Comparison of ENCODE assay signal across 29 cellular contexts in the genomic region with DNA sequence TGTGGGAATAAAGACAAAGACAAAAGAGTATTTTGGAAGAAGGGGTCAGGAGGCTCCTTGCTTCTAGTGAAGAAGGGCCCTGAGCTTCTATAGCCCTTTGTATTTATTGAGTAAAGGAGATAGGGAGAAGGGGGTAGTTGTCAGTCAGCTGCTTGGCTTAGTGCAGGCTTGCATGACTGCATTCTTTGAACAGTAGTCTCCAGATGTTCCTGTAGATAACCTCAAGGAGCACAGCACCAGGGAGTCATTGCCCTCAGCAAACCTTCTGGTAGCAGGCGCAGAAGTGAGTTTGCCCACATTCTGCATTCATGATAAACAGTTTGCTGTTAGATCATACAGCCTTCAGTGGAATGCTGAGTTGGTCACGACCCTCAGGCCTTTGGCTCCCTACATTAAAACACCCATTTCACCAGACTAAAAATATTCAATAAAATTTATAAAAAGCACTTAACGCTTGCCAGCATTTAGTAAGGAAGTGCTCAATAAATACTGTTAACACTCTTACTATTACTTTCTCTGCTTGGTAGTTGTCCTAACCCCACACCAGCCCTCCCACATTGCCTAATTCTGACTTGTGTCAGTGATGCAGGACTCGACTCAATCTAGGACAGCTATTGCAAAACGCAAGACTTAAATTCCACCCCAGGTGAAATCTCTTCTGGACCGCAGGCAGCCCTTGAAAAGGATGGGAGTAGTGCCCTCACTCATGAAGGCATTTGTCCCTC.
"Had no signal": no experiment of that assay in that cellular context is flagged by ENCODE, and none has a peak within 500 bp of the region (broad histone marks: within the 10 kb centered on the region; RNA-seq: fewer than 3 reads in every experiment).

No MANE protein-coding gene starts in this region.

- H3K4me3 ChIP-seq: body of pancreas, cardiac muscle cell, coronary artery, esophagus squamous epithelium, hepatocyte, left ventricle myocardium inferior, ovary, skin epidermis, testis, transverse colon had no signal

- H3K4me3 Mint-ChIP-seq: activated CD8-positive, alpha-beta memory T cell treated with anti-CD3 and anti-CD28 coated beads, Interleukin-2, amount 10 ng/mL, durations not matched to agents 7 days and 5 days; activated CD8-positive, alpha-beta T cell treated with anti-CD3 and anti-CD28 coated beads, Interleukin-2, amount 10 ng/mL, durations not matched to agents 7 days and 5 days; nephron progenitor cell; T-helper 17 cell had no signal

- H3K36me3 ChIP-seq: cardiac muscle cell, esophagus squamous epithelium, ovary, transverse colon had no signal

- H3K27ac Mint-ChIP-seq: activated CD8-positive, alpha-beta memory T cell treated with anti-CD3 and anti-CD28 coated beads, Interleukin-2, amount 10 ng/mL, durations not matched to agents 7 days and 5 days; activated CD8-positive, alpha-beta T cell treated with anti-CD3 and anti-CD28 coated beads, Interleukin-2, amount 10 ng/mL, durations not matched to agents 7 days and 5 days; nephron progenitor cell; progenitor cell of endocrine pancreas; T-helper 17 cell had no signal

- H3K27me3 ChIP-seq: body of pancreas, cardiac muscle cell, esophagus squamous epithelium, hepatocyte, ovary, testis, transverse colon had no signal

- H3K4me2 ChIP-seq: hepatocyte had no signal

- DNase-seq: activated CD4-positive, alpha-beta T cell treated with anti-CD3 and anti-CD28 coated beads for 1 hour; activated CD8-positive, alpha-beta memory T cell treated with anti-CD3 and anti-CD28 coated beads, Interleukin-2, amount 10 ng/mL, durations not matched to agents 7 days and 5 days; activated CD8-positive, alpha-beta T cell treated with anti-CD3 and anti-CD28 coated beads, Interleukin-2, amount 10 ng/mL, durations not matched to agents 7 days and 5 days; activated naive CD4-positive, alpha-beta T cell treated with Interleukin-2 at 50 U/mL for 16 hours; activated T-cell treated with anti-CD3 and anti-CD28 coated beads, Interleukin-2, amount 50 U/mL, for 48 hours; aorta; body of pancreas; cerebellar nuclear complex; esophagus squamous epithelium; glutamatergic neuron; islet precursor cell; left ventricle myocardium inferior; naive B cell; nephron progenitor cell; ovary; stimulated activated CD4-positive, alpha-beta T cell treated with anti-CD3 and anti-CD28 coated beads, Interleukin-12 subunit alpha, Interleukin-12 subunit beta, amount 100 ng/mL, for 4 hours; stimulated activated CD4-positive, alpha-beta T cell treated with anti-CD3 and anti-CD28 coated beads, Interleukin-4, amount 100 ng/mL, for 1 hour; stimulated activated naive CD8-positive, alpha-beta T cell treated with anti-CD3 and anti-CD28 coated beads, Interleukin-15, Interleukin-2, amounts not matched to agents 100 U/mL and 50 U/mL, for 24 hours; T-helper 17 cell; T1000; testis; transverse colon had no signal

- H3K9me3 ChIP-seq: body of pancreas, esophagus squamous epithelium, ovary, testis, transverse colon had no signal

- H3K27me3 Mint-ChIP-seq: activated CD8-positive, alpha-beta memory T cell treated with anti-CD3 and anti-CD28 coated beads, Interleukin-2, amount 10 ng/mL, durations not matched to agents 7 days and 5 days; activated naive CD8-positive, alpha-beta T cell; naive B cell; progenitor cell of endocrine pancreas; T-helper 17 cell had no signal

- H2AFZ ChIP-seq: hepatocyte had no signal

- ATAC-seq: activated CD8-positive, alpha-beta memory T cell treated with anti-CD3 and anti-CD28 coated beads, Interleukin-2, amount 10 ng/mL, durations not matched to agents 7 days and 5 days; activated CD8-positive, alpha-beta T cell treated with anti-CD3 and anti-CD28 coated beads, Interleukin-2, amount 10 ng/mL, durations not matched to agents 7 days and 5 days; body of pancreas; sciatic nerve; stimulated activated naive CD8-positive, alpha-beta T cell treated with anti-CD3 and anti-CD28 coated beads, Interleukin-15, Interleukin-2, amounts not matched to agents 100 U/mL and 50 U/mL, for 24 hours; T-helper 17 cell had no signal

- H3K27ac ChIP-seq: cardiac muscle cell, coronary artery, esophagus squamous epithelium, hepatocyte, left ventricle myocardium inferior, ovary, skin epidermis, testis, transverse colon had no signal

- H3K36me3 Mint-ChIP-seq: activated naive CD8-positive, alpha-beta T cell had no signal
